ENCODE assay signal across 8 cellular contexts in the genomic region with DNA sequence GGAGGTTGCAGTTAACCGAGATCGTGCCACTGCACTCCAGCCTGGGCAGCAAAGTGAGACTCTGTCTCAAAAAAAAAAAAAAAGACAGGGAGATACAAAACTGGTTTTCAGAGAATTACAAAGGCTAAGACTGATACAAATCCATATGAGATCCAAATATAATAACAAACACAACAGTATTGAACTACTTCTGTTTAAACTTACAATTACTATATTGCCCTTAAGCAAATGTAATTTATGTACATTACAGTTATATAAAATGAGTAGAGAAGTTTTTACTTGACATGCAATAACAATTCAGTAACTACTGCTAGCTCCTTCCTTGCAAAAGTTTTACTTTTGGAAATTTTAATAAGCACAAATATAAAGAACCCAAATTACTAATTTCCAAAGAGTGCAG. TPM values are rescaled to one million over a fixed set of nuclear protein-coding genes. Genes with fewer than 3 reads are reported as not detected.
"Had no signal": no experiment of that assay in that cellular context is flagged by ENCODE, and none has a peak within 500 bp of the region (broad histone marks: within the 10 kb centered on the region; RNA-seq: fewer than 3 reads in every experiment).

No MANE protein-coding gene starts in this region.

- FAIRE-seq: H1, H54, HTR-8/SVneo had no signal

- ATAC-seq: GM23338 had no signal

- H3K27ac Mint-ChIP-seq: GM23338, H9 had no signal

- DNase-seq: H9, HCEC 1CT, IMR-90 had no signal

- H3K4me3 Mint-ChIP-seq: GM23338, H9 had no signal

- H3K4me1 Mint-ChIP-seq: H9 had no signal

- H3K4me3 ChIP-seq: GM23338 had no signal

RNA-seq across cellular contexts. Expression of a gene that starts 52.6 kb away (rescaled TPM):
- total RNA-seq: HT-29, IMR-90 had no signal
